In genomic region chr19:13441810-13442512, GRCh38 we compare ENCODE assay signal across 9 cellular contexts.
DNase-seq lines count a peak whose midpoint lies in the region; ATAC-seq and TF ChIP-seq lines count a peak whose summit lies in the region.
"Had no signal": no experiment of that assay in that cellular context is flagged by ENCODE, and none has a peak within 500 bp of the region (broad histone marks: within the 10 kb centered on the region; RNA-seq: fewer than 3 reads in every experiment).

No MANE protein-coding gene starts in this region.

- H3K27ac ChIP-seq in AG04450 (ENCODE audit: low read depth, low read length) (no peak overlapping the region), prostate gland (no peak overlapping the region)
- H3K27ac ChIP-seq: parathyroid adenoma had no signal

- H3K36me3 Mint-ChIP-seq in activated CD4-positive, alpha-beta T cell treated with anti-CD3 and anti-CD28 coated beads, Interleukin-2, amount 10 ng/mL, durations not matched to agents 24 days and 14 days (ENCODE audit: low read depth) = no peaks in the 10 kb centered on the region
- no peaks in the 10 kb centered on the region for H3K36me3 Mint-ChIP-seq in endothelial cell (ENCODE audit: low read depth, unreplicated experiment)

- CTCF ChIA-PET in AG04450 (lab: Charles Lee) = interaction anchor here (0.6 kb wide), 1 partner anchor 164 kb away, joined by 3 read pairs; no protein-coding TSS in a partner anchor

- DNase-seq in AG04450 (ENCODE audit: low read depth, low spot score) = peak; percentile 11
- peak; percentile 33 for DNase-seq in HuH-7.5 (ENCODE audit: low spot score)
- peak; percentile 83 for DNase-seq in activated CD4-positive, alpha-beta T cell treated with anti-CD3 and anti-CD28 coated beads, Interleukin-2, amount 10 ng/mL, durations not matched to agents 24 days and 14 days
- peak; percentile 67 for DNase-seq in endothelial cell (ENCODE audit: low spot score)
- peak; percentile 6 for DNase-seq in stimulated activated CD4-positive, alpha-beta T cell treated with anti-CD3 and anti-CD28 coated beads, Interleukin-1b, Interleukin-23, amount 100 ng/mL, for 48 hours
- no peak for DNase-seq in NCI-H524 treated with DMSO at 0.1 percent for 48 hours (lab: John Stamatoyannopoulos, UW)
- DNase-seq in prostate gland (ENCODE audit: low spot score) = no peak

- H3K4me3 ChIP-seq in AG04450 (ENCODE audit: low read depth, low read length) (no peak overlapping the region), prostate gland (no peak overlapping the region)

- TF ChIP-seq CTCF in AG04450 (IDR thresholded peaks at IDR 0.05; ENCODE audit: low read depth, low read length) (no peak), endothelial cell (IDR thresholded peaks at IDR 0.05; ENCODE audit: unreplicated experiment) (no peak), prostate gland (IDR thresholded peaks at IDR 0.05) (no peak)

- no peak for TF ChIP-seq POLR2A in prostate gland (IDR thresholded peaks at IDR 0.05)

- POLR2A ChIA-PET in AG04450 (lab: Yijun Ruan, JAX) = no interaction called here

- no peaks in the 10 kb centered on the region for H3K4me1 Mint-ChIP-seq in activated CD4-positive, alpha-beta T cell treated with anti-CD3 and anti-CD28 coated beads, Interleukin-2, amount 10 ng/mL, durations not matched to agents 24 days and 14 days
- H3K4me1 Mint-ChIP-seq in endothelial cell (ENCODE audit: unreplicated experiment) = no peaks in the 10 kb centered on the region

- H3K27me3 Mint-ChIP-seq in activated CD4-positive, alpha-beta T cell treated with anti-CD3 and anti-CD28 coated beads, Interleukin-2, amount 10 ng/mL, durations not matched to agents 24 days and 14 days = no peaks in the 10 kb centered on the region
- H3K27me3 Mint-ChIP-seq in endothelial cell (ENCODE audit: unreplicated experiment) = no peaks in the 10 kb centered on the region

- no peaks in the 10 kb centered on the region for H3K9me3 Mint-ChIP-seq in activated CD4-positive, alpha-beta T cell treated with anti-CD3 and anti-CD28 coated beads, Interleukin-2, amount 10 ng/mL, durations not matched to agents 24 days and 14 days
- H3K9me3 Mint-ChIP-seq in endothelial cell (ENCODE audit: unreplicated experiment) = no peaks in the 10 kb centered on the region

- H3K4me1 ChIP-seq in prostate gland (replicated peaks) = no peaks in the 10 kb centered on the region
- H3K4me1 ChIP-seq: parathyroid adenoma had no signal

- H3K4me3 Mint-ChIP-seq in activated CD4-positive, alpha-beta T cell treated with anti-CD3 and anti-CD28 coated beads, Interleukin-2, amount 10 ng/mL, durations not matched to agents 24 days and 14 days = no peak overlapping the region
- no peak overlapping the region for H3K4me3 Mint-ChIP-seq in endothelial cell (ENCODE audit: unreplicated experiment)

- ATAC-seq in HG03196 (IDR thresholded peaks at IDR 0.05; ENCODE audit: unreplicated experiment) = no peak

- WGBS in prostate gland = 39% methylated on average over 10 of the region's 10 CpGs

- H3K27ac Mint-ChIP-seq in activated CD4-positive, alpha-beta T cell treated with anti-CD3 and anti-CD28 coated beads, Interleukin-2, amount 10 ng/mL, durations not matched to agents 24 days and 14 days = no peak overlapping the region
- no peak overlapping the region for H3K27ac Mint-ChIP-seq in endothelial cell (ENCODE audit: unreplicated experiment)

- intact Hi-C loops in activated CD4-positive, alpha-beta T cell treated with anti-CD3 and anti-CD28 coated beads, Interleukin-2, amount 10 ng/mL, durations not matched to agents 24 days and 14 days (cut with micrococcal nuclease) = no loop called here
- intact Hi-C loops in prostate gland (cut with DNase I) = no loop called here

- no peaks in the 10 kb centered on the region for H3K36me3 ChIP-seq in prostate gland

- H3K9me3 ChIP-seq in AG04450 (ENCODE audit: control insufficient read depth, insufficient read depth, low read length) (no peaks in the 10 kb centered on the region; the same call in 1 of the 2 replicates), prostate gland (no peaks in the 10 kb centered on the region)

- no peaks in the 10 kb centered on the region for H3K27me3 ChIP-seq in AG04450 (ENCODE audit: control insufficient read depth, insufficient read depth, low read length)
- H3K27me3 ChIP-seq in prostate gland (replicated peaks; ENCODE audit: insufficient read depth) = peaks cover 4% of the 10 kb centered on the region

Comparison
In these comparisons a context has a peak if more than half of its experiments do, and no peak if none do; other contexts are left out.
1. DNase-seq: peak in AG04450 (single experiment), HuH-7.5 (single experiment), activated CD4-positive, alpha-beta T cell treated with anti-CD3 and anti-CD28 coated beads, Interleukin-2, amount 10 ng/mL, durations not matched to agents 24 days and 14 days (single experiment), endothelial cell (single experiment) and stimulated activated CD4-positive, alpha-beta T cell treated with anti-CD3 and anti-CD28 coated beads, Interleukin-1b, Interleukin-23, amount 100 ng/mL, for 48 hours (single experiment); none in NCI-H524 treated with DMSO at 0.1 percent for 48 hours (single experiment) and prostate gland (single experiment).